ENCODE assay signal across 1 cellular context in genomic region chr6:155493694-155494143, GRCh38.
TF ChIP-seq lines count a peak whose summit lies in the region.

No MANE protein-coding gene starts in this region.

TF ChIP-seq in HepG2, 621 proteins besides CTCF, POLR2A, EP300 and RAD21 (continued from another document and continues in another):
- TF ChIP-seq RERE (CRISPR knock-in tag; IDR thresholded peaks at IDR 0.05; ENCODE audit: low read depth) (no peak), ZNF891 (CRISPR knock-in tag; IDR thresholded peaks at IDR 0.05) (no peak), SP2 (CRISPR knock-in tag; IDR thresholded peaks at IDR 0.05) (no peak), FOXA3 (CRISPR knock-in tag; IDR thresholded peaks at IDR 0.05) (peak; percentile 44; the same call in 1 of the 2 replicates), NFE2L1 (CRISPR knock-in tag; IDR thresholded peaks at IDR 0.05; ENCODE audit: borderline replicate concordance) (no peak), BRCA1 (CRISPR knock-in tag; IDR thresholded peaks at IDR 0.05) (no peak), JARID2 (CRISPR knock-in tag; IDR thresholded peaks at IDR 0.05; ENCODE audit: insufficient replicate concordance) (no peak), REXO4 (CRISPR knock-in tag; IDR thresholded peaks at IDR 0.05; ENCODE audit: borderline replicate concordance) (no peak), MZF1 (CRISPR knock-in tag; IDR thresholded peaks at IDR 0.05; ENCODE audit: borderline replicate concordance) (no peak), ZNF350 (CRISPR knock-in tag; IDR thresholded peaks at IDR 0.05; ENCODE audit: borderline replicate concordance, low read depth) (no peak), ZNF709 (CRISPR knock-in tag; IDR thresholded peaks at IDR 0.05) (no peak), ZNF557 (CRISPR knock-in tag; IDR thresholded peaks at IDR 0.05) (no peak), HCFC1 (IDR thresholded peaks at IDR 0.05; ENCODE audit: low read depth, low read length) (no peak), ZNF552 (CRISPR knock-in tag; IDR thresholded peaks at IDR 0.05; ENCODE audit: borderline replicate concordance) (no peak), RXRB (CRISPR knock-in tag; IDR thresholded peaks at IDR 0.05; ENCODE audit: borderline replicate concordance) (0 out of 2 replicates have a peak, but pooled peaks have one; percentile 21), REPIN1 (CRISPR knock-in tag; IDR thresholded peaks at IDR 0.05; ENCODE audit: borderline replicate concordance, low read depth) (no peak), MAFG (CRISPR knock-in tag; IDR thresholded peaks at IDR 0.05) (no peak), ZNF496 (CRISPR knock-in tag; IDR thresholded peaks at IDR 0.05; ENCODE audit: insufficient replicate concordance) (no peak), ZNF235 (CRISPR knock-in tag; IDR thresholded peaks at IDR 0.05; ENCODE audit: borderline replicate concordance) (no peak), HMG20B (CRISPR knock-in tag; conservative IDR thresholded peaks at IDR 0.05) (no peak), RAD51 (IDR thresholded peaks at IDR 0.05; ENCODE audit: borderline replicate concordance) (no peak), XBP1 (CRISPR knock-in tag; IDR thresholded peaks at IDR 0.05) (no peak), RARG (CRISPR knock-in tag; IDR thresholded peaks at IDR 0.05; ENCODE audit: low read depth) (no peak), ZNF256 (CRISPR knock-in tag; conservative IDR thresholded peaks at IDR 0.05) (no peak), ZNF660 (CRISPR knock-in tag; IDR thresholded peaks at IDR 0.05; ENCODE audit: borderline replicate concordance, low read depth) (no peak), ZNF800 (CRISPR knock-in tag; IDR thresholded peaks at IDR 0.05) (no peak), BORCS8-MEF2B (CRISPR knock-in tag; IDR thresholded peaks at IDR 0.05) (no peak), BCL6 (CRISPR knock-in tag; IDR thresholded peaks at IDR 0.05) (peak; percentile 49; the same call in 1 of the 2 replicates), HMG20A (CRISPR knock-in tag; IDR thresholded peaks at IDR 0.05; ENCODE audit: borderline replicate concordance) (peak; percentile 24; the same call in 1 of the 2 replicates), ZNF160 (CRISPR knock-in tag; IDR thresholded peaks at IDR 0.05) (no peak), ELF4 (CRISPR knock-in tag; IDR thresholded peaks at IDR 0.05; ENCODE audit: borderline replicate concordance) (no peak), ZNF274 (CRISPR knock-in tag; IDR thresholded peaks at IDR 0.05) (no peak), MXI1 (IDR thresholded peaks at IDR 0.05; ENCODE audit: borderline replicate concordance, low read depth, low read length) (no peak), ZC3H4 (CRISPR knock-in tag; IDR thresholded peaks at IDR 0.05; ENCODE audit: borderline replicate concordance) (no peak), ZNF362 (CRISPR knock-in tag; IDR thresholded peaks at IDR 0.05; ENCODE audit: borderline replicate concordance) (no peak), ISX (CRISPR knock-in tag; conservative IDR thresholded peaks at IDR 0.05) (no peak), ZNF547 (CRISPR knock-in tag; IDR thresholded peaks at IDR 0.05) (no peak), SNAPC2 (CRISPR knock-in tag; IDR thresholded peaks at IDR 0.05) (no peak), ZNF407 (CRISPR knock-in tag; IDR thresholded peaks at IDR 0.05; ENCODE audit: not compliant biosample characterization) (no peak), ZNF619 (CRISPR knock-in tag; IDR thresholded peaks at IDR 0.05) (no peak), ZFP36L1 (CRISPR knock-in tag; IDR thresholded peaks at IDR 0.05) (no peak)
- TF ChIP-seq, protein P1, sequence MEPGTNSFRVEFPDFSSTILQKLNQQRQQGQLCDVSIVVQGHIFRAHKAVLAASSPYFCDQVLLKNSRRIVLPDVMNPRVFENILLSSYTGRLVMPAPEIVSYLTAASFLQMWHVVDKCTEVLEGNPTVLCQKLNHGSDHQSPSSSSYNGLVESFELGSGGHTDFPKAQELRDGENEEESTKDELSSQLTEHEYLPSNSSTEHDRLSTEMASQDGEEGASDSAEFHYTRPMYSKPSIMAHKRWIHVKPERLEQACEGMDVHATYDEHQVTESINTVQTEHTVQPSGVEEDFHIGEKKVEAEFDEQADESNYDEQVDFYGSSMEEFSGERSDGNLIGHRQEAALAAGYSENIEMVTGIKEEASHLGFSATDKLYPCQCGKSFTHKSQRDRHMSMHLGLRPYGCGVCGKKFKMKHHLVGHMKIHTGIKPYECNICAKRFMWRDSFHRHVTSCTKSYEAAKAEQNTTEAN (CRISPR knock-in tag; conservative IDR thresholded peaks at IDR 0.05), result no peak
- TF ChIP-seq, protein P2, sequence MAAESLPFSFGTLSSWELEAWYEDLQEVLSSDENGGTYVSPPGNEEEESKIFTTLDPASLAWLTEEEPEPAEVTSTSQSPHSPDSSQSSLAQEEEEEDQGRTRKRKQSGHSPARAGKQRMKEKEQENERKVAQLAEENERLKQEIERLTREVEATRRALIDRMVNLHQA (CRISPR knock-in tag; IDR thresholded peaks at IDR 0.05), result no peak
- TF ChIP-seq, protein P3, sequence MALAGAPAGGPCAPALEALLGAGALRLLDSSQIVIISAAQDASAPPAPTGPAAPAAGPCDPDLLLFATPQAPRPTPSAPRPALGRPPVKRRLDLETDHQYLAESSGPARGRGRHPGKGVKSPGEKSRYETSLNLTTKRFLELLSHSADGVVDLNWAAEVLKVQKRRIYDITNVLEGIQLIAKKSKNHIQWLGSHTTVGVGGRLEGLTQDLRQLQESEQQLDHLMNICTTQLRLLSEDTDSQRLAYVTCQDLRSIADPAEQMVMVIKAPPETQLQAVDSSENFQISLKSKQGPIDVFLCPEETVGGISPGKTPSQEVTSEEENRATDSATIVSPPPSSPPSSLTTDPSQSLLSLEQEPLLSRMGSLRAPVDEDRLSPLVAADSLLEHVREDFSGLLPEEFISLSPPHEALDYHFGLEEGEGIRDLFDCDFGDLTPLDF (CRISPR knock-in tag; IDR thresholded peaks at IDR 0.05), result no peak
- TF ChIP-seq, protein P4, sequence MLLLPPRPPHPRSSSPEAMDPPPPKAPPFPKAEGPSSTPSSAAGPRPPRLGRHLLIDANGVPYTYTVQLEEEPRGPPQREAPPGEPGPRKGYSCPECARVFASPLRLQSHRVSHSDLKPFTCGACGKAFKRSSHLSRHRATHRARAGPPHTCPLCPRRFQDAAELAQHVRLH (CRISPR knock-in tag; IDR thresholded peaks at IDR 0.05; ENCODE audit: borderline replicate concordance, low read depth), result no peak
